9 cellular contexts compared by ENCODE assay signal in the genomic region with DNA sequence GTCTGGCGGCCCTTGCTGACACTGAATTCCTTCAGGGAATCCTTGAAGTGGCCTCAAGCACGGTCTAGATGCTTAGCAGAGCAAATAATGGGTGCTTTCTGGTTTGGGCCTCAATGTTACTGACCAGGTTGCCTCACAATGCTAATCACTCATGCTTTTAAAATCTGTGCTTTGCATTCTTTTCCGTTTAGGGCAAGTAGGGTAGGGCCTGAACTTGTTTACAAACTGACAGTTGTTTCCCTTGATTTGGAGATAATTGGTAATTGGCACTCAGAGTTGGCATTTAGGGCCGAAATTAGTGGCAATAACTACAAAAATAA. TPM values are rescaled to one million over a fixed set of nuclear protein-coding genes. Genes with fewer than 3 reads are reported as not detected.
DNase-seq lines count a peak whose midpoint lies in the region; ATAC-seq and TF ChIP-seq lines count a peak whose summit lies in the region.
"Had no signal": no experiment of that assay in that cellular context is flagged by ENCODE, and none has a peak within 500 bp of the region (broad histone marks: within the 10 kb centered on the region; RNA-seq: fewer than 3 reads in every experiment).

No MANE protein-coding gene starts in this region.

- DNase-seq in heart right ventricle (no peak), cardiac septum (ENCODE audit: low spot score) (no peak), cardiac fibroblast (ENCODE audit: low read depth in 2 of 2) (peak; percentile 32 to 37), C1 segment of cervical spinal cord (lab: John Stamatoyannopoulos, UW) (no peak)
- DNase-seq: NCI-H1694 had no signal

- peak overlapping the region; percentile 71 to 100 (median 98) for H3K4me3 ChIP-seq in heart right ventricle
- H3K4me3 ChIP-seq in cardiac fibroblast (replicated peaks in 1 of 2; ENCODE audit: low read depth in 2 of 2, low read length in 2 of 2) = peak overlapping the region; percentile 93 to 98
- H3K4me3 ChIP-seq in mesodermal cell (ENCODE audit: extremely low read depth, insufficient read depth, low read length, poor library complexity, severe bottlenecking) = peak overlapping the region; percentile 95
- H3K4me3 ChIP-seq in urinary bladder (ENCODE audit: low read depth, low read length) = peak overlapping the region; percentile 98

- H3K9me3 ChIP-seq in heart right ventricle (no peaks in the 10 kb centered on the region), mesodermal cell (ENCODE audit: control insufficient read depth, low read length) (no peaks in the 10 kb centered on the region)

- 11 to 24% methylated on average over 4 of the region's 4 CpGs for WGBS in heart right ventricle, 2 donors
- WGBS in mesodermal cell (ENCODE audit: insufficient coverage in 2 of 2), 2 experiments = 43 to 53% methylated on average over 2 to 4 of the region's 4 CpGs
- 18% methylated on average over 4 of the region's 4 CpGs for WGBS in urinary bladder

- peaks cover 2 to 29% (median 16%) of the 10 kb centered on the region in 9 donors for H3K4me1 ChIP-seq in heart right ventricle
- peaks cover 4% of the 10 kb centered on the region for H3K4me1 ChIP-seq in mesodermal cell (ENCODE audit: control insufficient read depth, insufficient read depth, low read length, poor library complexity, severe bottlenecking)
- H3K4me1 ChIP-seq in urinary bladder (ENCODE audit: insufficient read depth) = peaks cover 3% of the 10 kb centered on the region

- ATAC-seq in heart right ventricle = no peak
- no peak for ATAC-seq in GM18502 (IDR thresholded peaks at IDR 0.05; ENCODE audit: poor library complexity, unreplicated experiment)
- ATAC-seq in GM18517 (IDR thresholded peaks at IDR 0.05; ENCODE audit: unreplicated experiment) = no peak

- intact Hi-C loops in heart right ventricle (cut with DNase I) = no loop called here
- intact Hi-C loops in cardiac septum (cut with DNase I) = no loop called here

- TF ChIP-seq CTCF in heart right ventricle (IDR thresholded peaks at IDR 0.05) = no peak
- TF ChIP-seq CTCF in cardiac fibroblast (IDR thresholded peaks at IDR 0.05; ENCODE audit: low read depth, low read length) = no peak

- peak overlapping the region; percentile 72 to 98 (median 96) for H3K27ac ChIP-seq in heart right ventricle
- no peak overlapping the region for H3K27ac ChIP-seq in mesodermal cell (ENCODE audit: low read depth, low read length, severe bottlenecking)
- H3K27ac ChIP-seq in urinary bladder (ENCODE audit: low read depth) = peak overlapping the region; percentile 85

- H3K27me3 ChIP-seq in heart right ventricle = no peaks in the 10 kb centered on the region

- peaks cover 0 to 28% (median 16%) of the 10 kb centered on the region in 9 donors for H3K36me3 ChIP-seq in heart right ventricle
- peaks cover 10% of the 10 kb centered on the region for H3K36me3 ChIP-seq in mesodermal cell (ENCODE audit: control insufficient read depth, insufficient read depth, low read length)
- H3K36me3 ChIP-seq in urinary bladder (ENCODE audit: insufficient read depth) = no peaks in the 10 kb centered on the region

RNA-seq across cellular contexts. Expression of gene VPS13D, which starts 1.4 kb away (rescaled TPM):
- total RNA-seq in heart right ventricle (100 to 1,000 TPM in 2 of 10 donors, 10 to 100 TPM in 8; 59.6 to 161 (median 92.0) TPM), cardiac septum (68.2 TPM), urinary bladder (59.4 TPM)
- polyA plus RNA-seq in heart right ventricle (10 to 100 TPM; 36.9 to 48.2 TPM), urinary bladder (27.2 TPM)
- polyA plus RNA-seq in mesodermal cell (2013, experiment 1 of 2) = 13.6 TPM
- 8.5 TPM for polyA plus RNA-seq in mesodermal cell (2013, experiment 2 of 2)

Comparison
In these comparisons a context has a peak if more than half of its experiments do, and no peak if none do; other contexts are left out.
1. DNase-seq: peak in cardiac fibroblast (2 of 2); none in heart right ventricle (0 of 2), cardiac septum (single experiment) and C1 segment of cervical spinal cord (0 of 14).
2. Peak in every context shown above with its lines, with median percentiles within 50 percentile points of each other: H3K4me3 ChIP-seq.